ENCODE assay signal across 1 cellular context in the genomic region with DNA sequence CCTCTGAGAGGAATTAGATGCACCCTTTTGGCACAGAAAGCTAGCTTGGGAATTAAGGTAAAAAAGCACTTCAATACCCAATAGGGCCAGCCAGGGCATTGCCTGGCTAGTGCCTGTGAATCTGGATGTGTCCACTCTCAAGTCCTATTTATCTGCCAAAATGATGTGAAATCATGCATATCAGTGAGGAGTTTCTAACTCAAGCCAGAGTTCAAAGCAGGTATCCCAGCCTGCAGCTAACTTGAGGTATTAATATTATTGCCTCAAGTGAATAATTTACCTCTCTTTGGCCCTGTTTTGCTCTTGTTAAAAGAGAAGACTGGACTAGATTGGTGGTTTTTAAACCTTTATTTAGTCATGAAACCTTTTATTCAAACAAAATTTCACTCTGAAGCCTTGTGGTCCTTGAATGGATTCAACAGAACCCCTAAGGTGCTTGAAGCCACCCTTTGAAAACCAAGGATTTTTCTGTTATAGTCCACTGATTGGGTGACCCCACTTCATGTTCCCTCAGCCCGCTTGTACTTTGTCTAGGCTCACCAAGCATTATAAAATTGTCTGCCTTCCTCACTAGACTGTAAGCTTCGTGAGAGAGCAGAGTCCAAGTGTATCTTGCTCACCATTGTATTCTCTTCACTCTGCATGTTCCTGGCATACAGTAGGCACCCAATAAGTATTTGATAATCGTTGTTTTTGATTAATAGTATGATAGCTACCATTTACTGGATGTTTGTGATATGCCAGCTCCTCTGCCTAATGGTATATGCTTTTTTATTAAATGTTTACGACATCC.
TF ChIP-seq lines count a peak whose summit lies in the region.

No MANE protein-coding gene starts in this region.

TF ChIP-seq in endothelial cell of umbilical vein, 7 proteins besides CTCF, POLR2A, EP300 and RAD21:
- TF ChIP-seq FOS (IDR thresholded peaks at IDR 0.05; ENCODE audit: borderline replicate concordance, insufficient read depth, low read length) (no peak), MYC (IDR thresholded peaks at IDR 0.05; ENCODE audit: low read depth, low read length) (no peak), MAX (IDR thresholded peaks at IDR 0.05; ENCODE audit: insufficient read depth, insufficient read length) (no peak), GATA2 (IDR thresholded peaks at IDR 0.05; ENCODE audit: insufficient read depth, insufficient read length, low read depth, low read length) (no peak), EZH2 (IDR thresholded peaks at IDR 0.05; ENCODE audit: borderline replicate concordance, low read depth, low read length, severe bottlenecking) (no peak), JUN (IDR thresholded peaks at IDR 0.05; ENCODE audit: borderline replicate concordance, insufficient read depth, insufficient read length, low read depth) (no peak), POLR2AphosphoS5 (IDR thresholded peaks at IDR 0.05; ENCODE audit: insufficient read depth, low read depth, low read length) (no peak)
